Comparison of ENCODE assay signal across 8 cellular contexts in the genomic region with DNA sequence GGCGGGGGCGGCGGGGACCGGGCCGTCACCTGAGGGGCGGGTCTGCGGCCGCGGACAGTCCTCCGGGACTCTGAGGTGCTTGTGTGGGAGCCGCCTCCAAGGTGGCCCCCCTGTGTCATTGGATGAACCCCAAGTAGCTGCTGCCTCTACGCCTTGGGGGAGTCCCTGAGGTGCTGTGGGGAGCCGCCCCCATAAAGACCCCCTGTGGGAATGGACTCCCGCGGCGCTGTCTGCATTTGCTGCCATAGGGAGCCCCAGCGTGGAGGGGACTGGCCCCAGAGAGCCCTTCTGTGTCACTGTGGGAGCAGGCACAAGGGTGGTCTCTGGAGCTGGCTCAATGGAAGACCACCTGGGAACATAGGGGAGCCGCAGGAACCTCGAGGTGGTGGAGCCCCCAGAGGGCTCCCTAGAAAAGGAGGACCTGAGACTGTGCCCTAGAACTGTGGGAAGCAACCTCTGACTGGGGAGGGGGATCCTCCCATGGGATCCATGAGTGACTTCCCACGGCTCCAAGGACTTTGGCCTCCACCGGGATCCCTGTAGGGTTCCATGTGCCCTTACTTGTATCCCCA. TPM values are rescaled to one million over a fixed set of nuclear protein-coding genes. Genes with fewer than 3 reads are reported as not detected.
DNase-seq lines count a peak whose midpoint lies in the region; ATAC-seq and TF ChIP-seq lines count a peak whose summit lies in the region.

No MANE protein-coding gene starts in this region.

- no peak overlapping the region for H3K27ac Mint-ChIP-seq in activated CD8-positive, alpha-beta memory T cell treated with anti-CD3 and anti-CD28 coated beads, Interleukin-2, amount 10 ng/mL, durations not matched to agents 7 days and 5 days
- no peak overlapping the region for H3K27ac Mint-ChIP-seq in memory B cell

- peak; percentile 21 for ATAC-seq in activated CD8-positive, alpha-beta memory T cell treated with anti-CD3 and anti-CD28 coated beads, Interleukin-2, amount 10 ng/mL, durations not matched to agents 7 days and 5 days
- peak; percentile 39 for ATAC-seq in memory B cell (ENCODE audit: low read depth)
- no peak for ATAC-seq in HG03139 (IDR thresholded peaks at IDR 0.05; ENCODE audit: unreplicated experiment)
- ATAC-seq in HG03460 (IDR thresholded peaks at IDR 0.05; ENCODE audit: unreplicated experiment), result no peak
- ATAC-seq in GM21447 (IDR thresholded peaks at IDR 0.05; ENCODE audit: unreplicated experiment), result no peak

- H3K36me3 Mint-ChIP-seq in activated CD8-positive, alpha-beta memory T cell treated with anti-CD3 and anti-CD28 coated beads, Interleukin-2, amount 10 ng/mL, durations not matched to agents 7 days and 5 days, result no peaks in the 10 kb centered on the region
- H3K36me3 Mint-ChIP-seq in memory B cell, result no peaks in the 10 kb centered on the region

- H3K9me3 Mint-ChIP-seq in activated CD8-positive, alpha-beta memory T cell treated with anti-CD3 and anti-CD28 coated beads, Interleukin-2, amount 10 ng/mL, durations not matched to agents 7 days and 5 days (ENCODE audit: low read depth), result no peaks in the 10 kb centered on the region
- H3K9me3 Mint-ChIP-seq in memory B cell, result no peaks in the 10 kb centered on the region

- H3K9me3 ChIP-seq in tibial artery, result no peaks in the 10 kb centered on the region

- no peak overlapping the region for H3K27ac ChIP-seq in tibial artery

- H3K27me3 ChIP-seq in tibial artery, result peaks cover 9 to 44% of the 10 kb centered on the region in 2 donors

- H3K36me3 ChIP-seq in tibial artery, result no peaks in the 10 kb centered on the region

- CTCF ChIA-PET in activated CD8-positive, alpha-beta memory T cell treated with anti-CD3 and anti-CD28 coated beads, Interleukin-2, amount 10 ng/mL, durations not matched to agents 7 days and 5 days (lab: Charles Lee), result no interaction called here

- no peak for DNase-seq in activated CD8-positive, alpha-beta memory T cell treated with anti-CD3 and anti-CD28 coated beads, Interleukin-2, amount 10 ng/mL, durations not matched to agents 7 days and 5 days
- DNase-seq in activated CD8-positive, alpha-beta memory T cell treated with anti-CD3 and anti-CD28 coated beads, Interleukin-2, amount 50 U/mL, for 4 hours, result no peak
- no peak for DNase-seq in astrocyte of the cerebellum (ENCODE audit: low read depth)
- peak in 1 of 2 donors; percentile 44 for DNase-seq in memory B cell (ENCODE audit: low spot score in 2 of 2)
- no peak for DNase-seq in tibial artery

- H3K4me1 Mint-ChIP-seq in activated CD8-positive, alpha-beta memory T cell treated with anti-CD3 and anti-CD28 coated beads, Interleukin-2, amount 10 ng/mL, durations not matched to agents 7 days and 5 days, result peaks cover 10% of the 10 kb centered on the region
- no peaks in the 10 kb centered on the region for H3K4me1 Mint-ChIP-seq in memory B cell

- H3K4me1 ChIP-seq in tibial artery, result peaks cover 0 to 15% (median 9%) of the 10 kb centered on the region in 4 donors

- no peak overlapping the region for H3K4me3 Mint-ChIP-seq in activated CD8-positive, alpha-beta memory T cell treated with anti-CD3 and anti-CD28 coated beads, Interleukin-2, amount 10 ng/mL, durations not matched to agents 7 days and 5 days
- peak overlapping the region; percentile 46 for H3K4me3 Mint-ChIP-seq in memory B cell

- H3K27me3 Mint-ChIP-seq in activated CD8-positive, alpha-beta memory T cell treated with anti-CD3 and anti-CD28 coated beads, Interleukin-2, amount 10 ng/mL, durations not matched to agents 7 days and 5 days, result peaks cover 87% of the 10 kb centered on the region
- H3K27me3 Mint-ChIP-seq in memory B cell, result peaks cover 23% of the 10 kb centered on the region

- in situ Hi-C loops in astrocyte of the cerebellum (cut with HindIII; ENCODE audit: low sequenced_read_pairs), result no loop called here

- intact Hi-C loops in tibial artery (cut with DNase I; ENCODE audit: low total_unique reads), result no loop called here

- H3K4me3 ChIP-seq in astrocyte of the cerebellum (ENCODE audit: low read depth, low read length), result peak overlapping the region; percentile 21
- peak overlapping the region; percentile 32 to 55 for H3K4me3 ChIP-seq in tibial artery

- TF ChIP-seq CTCF in astrocyte of the cerebellum (IDR thresholded peaks at IDR 0.05; ENCODE audit: low read depth, low read length, missing control alignments) (no peak), tibial artery (IDR thresholded peaks at IDR 0.05) (no peak)

RNA-seq across cellular contexts. Expression of a gene that starts 0.4 kb away (rescaled TPM):
- not detected for total RNA-seq in activated CD8-positive, alpha-beta memory T cell treated with anti-CD3 and anti-CD28 coated beads, Interleukin-2, amount 10 ng/mL, durations not matched to agents 7 days and 5 days

RNA-seq across cellular contexts. Expression of a gene that starts 31.0 kb away (rescaled TPM):
- total RNA-seq in activated CD8-positive, alpha-beta memory T cell treated with anti-CD3 and anti-CD28 coated beads, Interleukin-2, amount 10 ng/mL, durations not matched to agents 7 days and 5 days, result 1 to 10 TPM; 5.2 to 5.5 TPM

Comparison
In these comparisons a context has a peak if more than half of its experiments do, and no peak if none do; other contexts are left out.
1. ATAC-seq: peak in activated CD8-positive, alpha-beta memory T cell treated with anti-CD3 and anti-CD28 coated beads, Interleukin-2, amount 10 ng/mL, durations not matched to agents 7 days and 5 days (single experiment) and memory B cell (single experiment); none in HG03139 (single experiment), HG03460 (single experiment) and GM21447 (single experiment).